1 cellular context compared by ENCODE assay signal in the genomic region with DNA sequence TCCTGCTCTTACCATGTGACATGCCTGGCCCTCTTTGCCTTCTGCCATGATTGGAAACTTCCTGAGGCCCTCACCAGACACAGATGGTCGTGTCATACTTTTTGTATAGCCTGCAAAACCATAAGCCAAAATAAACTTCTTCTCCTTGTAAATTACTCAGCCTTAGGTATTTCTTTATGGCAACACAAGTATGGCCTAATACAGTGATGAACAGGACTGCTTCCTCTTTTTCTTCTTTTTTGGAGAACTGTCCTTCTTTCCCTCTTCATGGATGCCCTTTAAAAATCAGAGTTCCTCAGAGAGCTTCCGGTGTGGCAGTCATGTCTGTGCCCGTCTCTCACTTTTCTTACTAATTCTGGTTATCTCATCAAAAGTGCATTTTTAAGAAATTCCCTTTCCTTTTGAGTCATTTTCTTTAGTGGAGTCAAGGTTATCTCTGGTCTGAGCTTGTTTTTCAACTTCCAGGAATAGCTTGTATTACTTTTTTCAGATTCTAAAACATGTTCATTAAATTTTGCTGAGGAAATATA.
TF ChIP-seq lines count a peak whose summit lies in the region.

No MANE protein-coding gene starts in this region.

TF ChIP-seq in K562, 482 proteins besides CTCF, POLR2A, EP300 and RAD21 (continued from another document and continues in another):
- TF ChIP-seq, protein P1, sequence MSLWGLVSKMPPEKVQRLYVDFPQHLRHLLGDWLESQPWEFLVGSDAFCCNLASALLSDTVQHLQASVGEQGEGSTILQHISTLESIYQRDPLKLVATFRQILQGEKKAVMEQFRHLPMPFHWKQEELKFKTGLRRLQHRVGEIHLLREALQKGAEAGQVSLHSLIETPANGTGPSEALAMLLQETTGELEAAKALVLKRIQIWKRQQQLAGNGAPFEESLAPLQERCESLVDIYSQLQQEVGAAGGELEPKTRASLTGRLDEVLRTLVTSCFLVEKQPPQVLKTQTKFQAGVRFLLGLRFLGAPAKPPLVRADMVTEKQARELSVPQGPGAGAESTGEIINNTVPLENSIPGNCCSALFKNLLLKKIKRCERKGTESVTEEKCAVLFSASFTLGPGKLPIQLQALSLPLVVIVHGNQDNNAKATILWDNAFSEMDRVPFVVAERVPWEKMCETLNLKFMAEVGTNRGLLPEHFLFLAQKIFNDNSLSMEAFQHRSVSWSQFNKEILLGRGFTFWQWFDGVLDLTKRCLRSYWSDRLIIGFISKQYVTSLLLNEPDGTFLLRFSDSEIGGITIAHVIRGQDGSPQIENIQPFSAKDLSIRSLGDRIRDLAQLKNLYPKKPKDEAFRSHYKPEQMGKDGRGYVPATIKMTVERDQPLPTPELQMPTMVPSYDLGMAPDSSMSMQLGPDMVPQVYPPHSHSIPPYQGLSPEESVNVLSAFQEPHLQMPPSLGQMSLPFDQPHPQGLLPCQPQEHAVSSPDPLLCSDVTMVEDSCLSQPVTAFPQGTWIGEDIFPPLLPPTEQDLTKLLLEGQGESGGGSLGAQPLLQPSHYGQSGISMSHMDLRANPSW (CRISPR knock-in tag; IDR thresholded peaks at IDR 0.05): no peak
- TF ChIP-seq ZNF778 (CRISPR knock-in tag; IDR thresholded peaks at IDR 0.05) (no peak), NCOA1 (IDR thresholded peaks at IDR 0.05; ENCODE audit: low read depth) (no peak), MBD2 (IDR thresholded peaks at IDR 0.05; ENCODE audit: borderline replicate concordance, low read depth) (no peak), TCF3 (CRISPR knock-in tag; IDR thresholded peaks at IDR 0.05) (no peak), ZNF785 (CRISPR knock-in tag; IDR thresholded peaks at IDR 0.05) (no peak), SMARCE1 (IDR thresholded peaks at IDR 0.05) (no peak), PTRF (tag; IDR thresholded peaks at IDR 0.05) (no peak; the same call in 1 of the 2 replicates), SRF (CRISPR knock-in tag; IDR thresholded peaks at IDR 0.05) (no peak), SRSF1 (IDR thresholded peaks at IDR 0.05; ENCODE audit: low read depth, low read length) (no peak), NCOR1 (IDR thresholded peaks at IDR 0.05) (no peak), POU5F1 (IDR thresholded peaks at IDR 0.05; ENCODE audit: borderline replicate concordance, low read depth, low read length, partially characterized antibody) (no peak), HNRNPH1 (optimal IDR thresholded peaks at IDR 0.05; ENCODE audit: low read depth, low read length) (no peak), ARHGAP35 (IDR thresholded peaks at IDR 0.05; ENCODE audit: partially characterized antibody) (no peak), PYGO2 (tag; IDR thresholded peaks at IDR 0.05) (0 out of 2 replicates have a peak, but pooled peaks have one; percentile 46), CBX5 (IDR thresholded peaks at IDR 0.05; ENCODE audit: borderline replicate concordance, low read depth) (no peak), ETV1 (tag; conservative IDR thresholded peaks at IDR 0.05; ENCODE audit: low read depth) (0 out of 2 replicates have a peak, but pooled peaks have one; percentile 24), SOX6 (IDR thresholded peaks at IDR 0.05) (no peak), TCF7 (IDR thresholded peaks at IDR 0.05; ENCODE audit: borderline replicate concordance) (no peak), MXI1 (IDR thresholded peaks at IDR 0.05; ENCODE audit: low read depth, low read length) (no peak), CXXC5 (CRISPR knock-in tag; IDR thresholded peaks at IDR 0.05) (peak; percentile 52), TEAD1 (CRISPR knock-in tag; IDR thresholded peaks at IDR 0.05) (no peak), CBX3 (IDR thresholded peaks at IDR 0.05; ENCODE audit: borderline replicate concordance in 1 of 2, low read length in 2 of 2) (no peak), ATF1 (CRISPR knock-in tag; IDR thresholded peaks at IDR 0.05) (no peak), ATF1 (tag; IDR thresholded peaks at IDR 0.05) (no peak), CC2D1A (IDR thresholded peaks at IDR 0.05) (no peak), ZNF717 (CRISPR knock-in tag; IDR thresholded peaks at IDR 0.05) (no peak), ZNF3 (CRISPR knock-in tag; IDR thresholded peaks at IDR 0.05) (no peak), FOXA3 (CRISPR knock-in tag; conservative IDR thresholded peaks at IDR 0.05 in 1 of 2, IDR thresholded peaks at IDR 0.05 in 1 of 2) (no peak), GATAD2A (IDR thresholded peaks at IDR 0.05) (peak; percentile 23; the same call in 1 of the 2 replicates), CHD4 (IDR thresholded peaks at IDR 0.05; ENCODE audit: insufficient read depth, insufficient replicate concordance, low read depth, low read length, poor library complexity, severe bottlenecking) (no peak), GTF2A2 (tag; IDR thresholded peaks at IDR 0.05) (peak; percentile 87), ZC3H11A (IDR thresholded peaks at IDR 0.05; ENCODE audit: low read depth, low read length) (no peak), HNRNPUL1 (IDR thresholded peaks at IDR 0.05; ENCODE audit: low read length) (no peak), EP400 (IDR thresholded peaks at IDR 0.05) (no peak), ETS2 (tag; IDR thresholded peaks at IDR 0.05; ENCODE audit: borderline replicate concordance, poor library complexity, severe bottlenecking) (no peak), ADNP (tag; IDR thresholded peaks at IDR 0.05) (no peak), CEBPB (tag; IDR thresholded peaks at IDR 0.05) (no peak), PURB (CRISPR knock-in tag; IDR thresholded peaks at IDR 0.05; ENCODE audit: low read depth) (no peak)
- TF ChIP-seq, protein P2, sequence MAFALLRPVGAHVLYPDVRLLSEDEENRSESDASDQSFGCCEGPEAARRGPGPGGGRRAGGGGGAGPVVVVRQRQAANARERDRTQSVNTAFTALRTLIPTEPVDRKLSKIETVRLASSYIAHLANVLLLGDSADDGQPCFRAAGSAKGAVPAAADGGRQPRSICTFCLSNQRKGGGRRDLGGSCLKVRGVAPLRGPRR (CRISPR knock-in tag; IDR thresholded peaks at IDR 0.05): no peak
- TF ChIP-seq, protein P3, sequence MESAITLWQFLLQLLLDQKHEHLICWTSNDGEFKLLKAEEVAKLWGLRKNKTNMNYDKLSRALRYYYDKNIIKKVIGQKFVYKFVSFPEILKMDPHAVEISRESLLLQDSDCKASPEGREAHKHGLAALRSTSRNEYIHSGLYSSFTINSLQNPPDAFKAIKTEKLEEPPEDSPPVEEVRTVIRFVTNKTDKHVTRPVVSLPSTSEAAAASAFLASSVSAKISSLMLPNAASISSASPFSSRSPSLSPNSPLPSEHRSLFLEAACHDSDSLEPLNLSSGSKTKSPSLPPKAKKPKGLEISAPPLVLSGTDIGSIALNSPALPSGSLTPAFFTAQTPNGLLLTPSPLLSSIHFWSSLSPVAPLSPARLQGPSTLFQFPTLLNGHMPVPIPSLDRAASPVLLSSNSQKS (CRISPR knock-in tag; IDR thresholded peaks at IDR 0.05): no peak
- TF ChIP-seq, protein P4, sequence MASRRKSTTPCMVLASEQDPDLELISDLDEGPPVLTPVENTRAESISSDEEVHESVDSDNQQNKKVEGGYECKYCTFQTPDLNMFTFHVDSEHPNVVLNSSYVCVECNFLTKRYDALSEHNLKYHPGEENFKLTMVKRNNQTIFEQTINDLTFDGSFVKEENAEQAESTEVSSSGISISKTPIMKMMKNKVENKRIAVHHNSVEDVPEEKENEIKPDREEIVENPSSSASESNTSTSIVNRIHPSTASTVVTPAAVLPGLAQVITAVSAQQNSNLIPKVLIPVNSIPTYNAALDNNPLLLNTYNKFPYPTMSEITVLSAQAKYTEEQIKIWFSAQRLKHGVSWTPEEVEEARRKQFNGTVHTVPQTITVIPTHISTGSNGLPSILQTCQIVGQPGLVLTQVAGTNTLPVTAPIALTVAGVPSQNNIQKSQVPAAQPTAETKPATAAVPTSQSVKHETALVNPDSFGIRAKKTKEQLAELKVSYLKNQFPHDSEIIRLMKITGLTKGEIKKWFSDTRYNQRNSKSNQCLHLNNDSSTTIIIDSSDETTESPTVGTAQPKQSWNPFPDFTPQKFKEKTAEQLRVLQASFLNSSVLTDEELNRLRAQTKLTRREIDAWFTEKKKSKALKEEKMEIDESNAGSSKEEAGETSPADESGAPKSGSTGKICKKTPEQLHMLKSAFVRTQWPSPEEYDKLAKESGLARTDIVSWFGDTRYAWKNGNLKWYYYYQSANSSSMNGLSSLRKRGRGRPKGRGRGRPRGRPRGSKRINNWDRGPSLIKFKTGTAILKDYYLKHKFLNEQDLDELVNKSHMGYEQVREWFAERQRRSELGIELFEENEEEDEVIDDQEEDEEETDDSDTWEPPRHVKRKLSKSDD (conservative IDR thresholded peaks at IDR 0.05; ENCODE audit: low read length): no peak
- TF ChIP-seq, protein P5, sequence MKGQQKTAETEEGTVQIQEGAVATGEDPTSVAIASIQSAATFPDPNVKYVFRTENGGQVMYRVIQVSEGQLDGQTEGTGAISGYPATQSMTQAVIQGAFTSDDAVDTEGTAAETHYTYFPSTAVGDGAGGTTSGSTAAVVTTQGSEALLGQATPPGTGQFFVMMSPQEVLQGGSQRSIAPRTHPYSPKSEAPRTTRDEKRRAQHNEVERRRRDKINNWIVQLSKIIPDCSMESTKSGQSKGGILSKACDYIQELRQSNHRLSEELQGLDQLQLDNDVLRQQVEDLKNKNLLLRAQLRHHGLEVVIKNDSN (CRISPR knock-in tag; IDR thresholded peaks at IDR 0.05): no peak
- TF ChIP-seq, protein P6, sequence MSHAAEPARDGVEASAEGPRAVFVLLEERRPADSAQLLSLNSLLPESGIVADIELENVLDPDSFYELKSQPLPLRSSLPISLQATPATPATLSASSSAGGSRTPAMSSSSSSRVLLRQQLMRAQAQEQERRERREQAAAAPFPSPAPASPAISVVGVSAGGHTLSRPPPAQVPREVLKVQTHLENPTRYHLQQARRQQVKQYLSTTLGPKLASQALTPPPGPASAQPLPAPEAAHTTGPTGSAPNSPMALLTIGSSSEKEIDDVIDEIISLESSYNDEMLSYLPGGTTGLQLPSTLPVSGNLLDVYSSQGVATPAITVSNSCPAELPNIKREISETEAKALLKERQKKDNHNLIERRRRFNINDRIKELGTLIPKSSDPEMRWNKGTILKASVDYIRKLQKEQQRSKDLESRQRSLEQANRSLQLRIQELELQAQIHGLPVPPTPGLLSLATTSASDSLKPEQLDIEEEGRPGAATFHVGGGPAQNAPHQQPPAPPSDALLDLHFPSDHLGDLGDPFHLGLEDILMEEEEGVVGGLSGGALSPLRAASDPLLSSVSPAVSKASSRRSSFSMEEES (CRISPR knock-in tag; IDR thresholded peaks at IDR 0.05): no peak
- TF ChIP-seq, protein P7, sequence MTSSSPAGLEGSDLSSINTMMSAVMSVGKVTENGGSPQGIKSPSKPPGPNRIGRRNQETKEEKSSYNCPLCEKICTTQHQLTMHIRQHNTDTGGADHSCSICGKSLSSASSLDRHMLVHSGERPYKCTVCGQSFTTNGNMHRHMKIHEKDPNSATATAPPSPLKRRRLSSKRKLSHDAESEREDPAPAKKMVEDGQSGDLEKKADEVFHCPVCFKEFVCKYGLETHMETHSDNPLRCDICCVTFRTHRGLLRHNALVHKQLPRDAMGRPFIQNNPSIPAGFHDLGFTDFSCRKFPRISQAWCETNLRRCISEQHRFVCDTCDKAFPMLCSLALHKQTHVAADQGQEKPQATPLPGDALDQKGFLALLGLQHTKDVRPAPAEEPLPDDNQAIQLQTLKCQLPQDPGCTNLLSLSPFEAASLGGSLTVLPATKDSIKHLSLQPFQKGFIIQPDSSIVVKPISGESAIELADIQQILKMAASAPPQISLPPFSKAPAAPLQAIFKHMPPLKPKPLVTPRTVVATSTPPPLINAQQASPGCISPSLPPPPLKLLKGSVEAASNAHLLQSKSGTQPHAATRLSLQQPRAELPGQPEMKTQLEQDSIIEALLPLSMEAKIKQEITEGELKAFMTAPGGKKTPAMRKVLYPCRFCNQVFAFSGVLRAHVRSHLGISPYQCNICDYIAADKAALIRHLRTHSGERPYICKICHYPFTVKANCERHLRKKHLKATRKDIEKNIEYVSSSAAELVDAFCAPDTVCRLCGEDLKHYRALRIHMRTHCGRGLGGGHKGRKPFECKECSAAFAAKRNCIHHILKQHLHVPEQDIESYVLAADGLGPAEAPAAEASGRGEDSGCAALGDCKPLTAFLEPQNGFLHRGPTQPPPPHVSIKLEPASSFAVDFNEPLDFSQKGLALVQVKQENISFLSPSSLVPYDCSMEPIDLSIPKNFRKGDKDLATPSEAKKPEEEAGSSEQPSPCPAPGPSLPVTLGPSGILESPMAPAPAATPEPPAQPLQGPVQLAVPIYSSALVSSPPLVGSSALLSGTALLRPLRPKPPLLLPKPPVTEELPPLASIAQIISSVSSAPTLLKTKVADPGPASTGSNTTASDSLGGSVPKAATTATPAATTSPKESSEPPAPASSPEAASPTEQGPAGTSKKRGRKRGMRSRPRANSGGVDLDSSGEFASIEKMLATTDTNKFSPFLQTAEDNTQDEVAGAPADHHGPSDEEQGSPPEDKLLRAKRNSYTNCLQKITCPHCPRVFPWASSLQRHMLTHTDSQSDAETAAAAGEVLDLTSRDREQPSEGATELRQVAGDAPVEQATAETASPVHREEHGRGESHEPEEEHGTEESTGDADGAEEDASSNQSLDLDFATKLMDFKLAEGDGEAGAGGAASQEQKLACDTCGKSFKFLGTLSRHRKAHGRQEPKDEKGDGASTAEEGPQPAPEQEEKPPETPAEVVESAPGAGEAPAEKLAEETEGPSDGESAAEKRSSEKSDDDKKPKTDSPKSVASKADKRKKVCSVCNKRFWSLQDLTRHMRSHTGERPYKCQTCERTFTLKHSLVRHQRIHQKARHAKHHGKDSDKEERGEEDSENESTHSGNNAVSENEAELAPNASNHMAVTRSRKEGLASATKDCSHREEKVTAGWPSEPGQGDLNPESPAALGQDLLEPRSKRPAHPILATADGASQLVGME (CRISPR knock-in tag; IDR thresholded peaks at IDR 0.05): 0 out of 2 replicates have a peak, but pooled peaks have one; percentile 15
- TF ChIP-seq, protein P8, sequence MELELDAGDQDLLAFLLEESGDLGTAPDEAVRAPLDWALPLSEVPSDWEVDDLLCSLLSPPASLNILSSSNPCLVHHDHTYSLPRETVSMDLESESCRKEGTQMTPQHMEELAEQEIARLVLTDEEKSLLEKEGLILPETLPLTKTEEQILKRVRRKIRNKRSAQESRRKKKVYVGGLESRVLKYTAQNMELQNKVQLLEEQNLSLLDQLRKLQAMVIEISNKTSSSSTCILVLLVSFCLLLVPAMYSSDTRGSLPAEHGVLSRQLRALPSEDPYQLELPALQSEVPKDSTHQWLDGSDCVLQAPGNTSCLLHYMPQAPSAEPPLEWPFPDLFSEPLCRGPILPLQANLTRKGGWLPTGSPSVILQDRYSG (tag; conservative IDR thresholded peaks at IDR 0.05; ENCODE audit: low read depth): peak; percentile 61
- TF ChIP-seq, protein P9, sequence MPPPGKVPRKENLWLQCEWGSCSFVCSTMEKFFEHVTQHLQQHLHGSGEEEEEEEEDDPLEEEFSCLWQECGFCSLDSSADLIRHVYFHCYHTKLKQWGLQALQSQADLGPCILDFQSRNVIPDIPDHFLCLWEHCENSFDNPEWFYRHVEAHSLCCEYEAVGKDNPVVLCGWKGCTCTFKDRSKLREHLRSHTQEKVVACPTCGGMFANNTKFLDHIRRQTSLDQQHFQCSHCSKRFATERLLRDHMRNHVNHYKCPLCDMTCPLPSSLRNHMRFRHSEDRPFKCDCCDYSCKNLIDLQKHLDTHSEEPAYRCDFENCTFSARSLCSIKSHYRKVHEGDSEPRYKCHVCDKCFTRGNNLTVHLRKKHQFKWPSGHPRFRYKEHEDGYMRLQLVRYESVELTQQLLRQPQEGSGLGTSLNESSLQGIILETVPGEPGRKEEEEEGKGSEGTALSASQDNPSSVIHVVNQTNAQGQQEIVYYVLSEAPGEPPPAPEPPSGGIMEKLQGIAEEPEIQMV (tag; conservative IDR thresholded peaks at IDR 0.05; ENCODE audit: low read depth): no peak; the same call in 1 of the 2 replicates
